Comparison of ENCODE assay signal across 1 cellular context in the genomic region with DNA sequence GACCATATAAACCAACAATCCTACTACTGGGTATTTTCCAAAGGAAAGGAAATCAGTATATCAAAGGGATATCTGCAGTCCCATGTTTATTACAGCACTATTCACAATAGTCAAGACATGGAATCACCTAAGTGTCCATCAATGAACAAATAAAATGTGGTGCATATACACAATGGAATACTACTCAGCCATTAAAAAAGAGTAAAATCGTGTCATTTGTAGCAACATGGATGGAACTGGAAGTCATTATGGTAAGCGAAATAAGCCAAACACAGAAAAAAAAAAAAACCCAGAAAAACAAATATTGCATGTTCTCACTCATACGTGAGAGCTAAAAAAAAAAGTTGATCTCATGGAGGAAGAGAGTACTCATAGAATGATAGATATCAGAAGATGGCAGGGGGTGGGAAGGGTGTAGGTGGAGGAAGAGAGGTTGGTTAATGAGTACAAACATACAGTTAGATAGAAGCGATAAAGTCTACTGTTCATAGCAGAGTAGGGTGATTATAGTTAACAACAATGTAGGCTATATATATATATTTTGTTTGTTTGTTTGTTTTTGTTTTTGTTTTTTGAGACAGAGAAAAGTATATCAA.
TF ChIP-seq lines count a peak whose summit lies in the region.

No MANE protein-coding gene starts in this region.

TF ChIP-seq in WTC11, 78 proteins besides CTCF, POLR2A, EP300 and RAD21:
- TF ChIP-seq EMX1 (CRISPR knock-in tag; IDR thresholded peaks at IDR 0.05), result no peak
- TF ChIP-seq, protein P1, sequence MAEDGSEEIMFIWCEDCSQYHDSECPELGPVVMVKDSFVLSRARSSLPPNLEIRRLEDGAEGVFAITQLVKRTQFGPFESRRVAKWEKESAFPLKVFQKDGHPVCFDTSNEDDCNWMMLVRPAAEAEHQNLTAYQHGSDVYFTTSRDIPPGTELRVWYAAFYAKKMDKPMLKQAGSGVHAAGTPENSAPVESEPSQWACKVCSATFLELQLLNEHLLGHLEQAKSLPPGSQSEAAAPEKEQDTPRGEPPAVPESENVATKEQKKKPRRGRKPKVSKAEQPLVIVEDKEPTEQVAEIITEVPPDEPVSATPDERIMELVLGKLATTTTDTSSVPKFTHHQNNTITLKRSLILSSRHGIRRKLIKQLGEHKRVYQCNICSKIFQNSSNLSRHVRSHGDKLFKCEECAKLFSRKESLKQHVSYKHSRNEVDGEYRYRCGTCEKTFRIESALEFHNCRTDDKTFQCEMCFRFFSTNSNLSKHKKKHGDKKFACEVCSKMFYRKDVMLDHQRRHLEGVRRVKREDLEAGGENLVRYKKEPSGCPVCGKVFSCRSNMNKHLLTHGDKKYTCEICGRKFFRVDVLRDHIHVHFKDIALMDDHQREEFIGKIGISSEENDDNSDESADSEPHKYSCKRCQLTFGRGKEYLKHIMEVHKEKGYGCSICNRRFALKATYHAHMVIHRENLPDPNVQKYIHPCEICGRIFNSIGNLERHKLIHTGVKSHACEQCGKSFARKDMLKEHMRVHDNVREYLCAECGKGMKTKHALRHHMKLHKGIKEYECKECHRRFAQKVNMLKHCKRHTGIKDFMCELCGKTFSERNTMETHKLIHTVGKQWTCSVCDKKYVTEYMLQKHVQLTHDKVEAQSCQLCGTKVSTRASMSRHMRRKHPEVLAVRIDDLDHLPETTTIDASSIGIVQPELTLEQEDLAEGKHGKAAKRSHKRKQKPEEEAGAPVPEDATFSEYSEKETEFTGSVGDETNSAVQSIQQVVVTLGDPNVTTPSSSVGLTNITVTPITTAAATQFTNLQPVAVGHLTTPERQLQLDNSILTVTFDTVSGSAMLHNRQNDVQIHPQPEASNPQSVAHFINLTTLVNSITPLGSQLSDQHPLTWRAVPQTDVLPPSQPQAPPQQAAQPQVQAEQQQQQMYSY (CRISPR knock-in tag; IDR thresholded peaks at IDR 0.05), result no peak
- no peak for TF ChIP-seq MXD4 (CRISPR knock-in tag; IDR thresholded peaks at IDR 0.05; ENCODE audit: borderline replicate concordance)
- TF ChIP-seq, protein P2, sequence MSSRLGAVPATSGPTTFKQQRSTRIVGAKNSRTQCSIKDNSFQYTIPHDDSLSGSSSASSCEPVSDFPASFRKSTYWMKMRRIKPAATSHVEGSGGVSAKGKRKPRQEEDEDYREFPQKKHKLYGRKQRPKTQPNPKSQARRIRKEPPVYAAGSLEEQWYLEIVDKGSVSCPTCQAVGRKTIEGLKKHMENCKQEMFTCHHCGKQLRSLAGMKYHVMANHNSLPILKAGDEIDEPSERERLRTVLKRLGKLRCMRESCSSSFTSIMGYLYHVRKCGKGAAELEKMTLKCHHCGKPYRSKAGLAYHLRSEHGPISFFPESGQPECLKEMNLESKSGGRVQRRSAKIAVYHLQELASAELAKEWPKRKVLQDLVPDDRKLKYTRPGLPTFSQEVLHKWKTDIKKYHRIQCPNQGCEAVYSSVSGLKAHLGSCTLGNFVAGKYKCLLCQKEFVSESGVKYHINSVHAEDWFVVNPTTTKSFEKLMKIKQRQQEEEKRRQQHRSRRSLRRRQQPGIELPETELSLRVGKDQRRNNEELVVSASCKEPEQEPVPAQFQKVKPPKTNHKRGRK (CRISPR knock-in tag; IDR thresholded peaks at IDR 0.05; ENCODE audit: borderline replicate concordance), result no peak
- no peak for TF ChIP-seq TCF7 (CRISPR knock-in tag; IDR thresholded peaks at IDR 0.05; ENCODE audit: low read depth)
- no peak for TF ChIP-seq HMGA2 (CRISPR knock-in tag; IDR thresholded peaks at IDR 0.05)
- no peak for TF ChIP-seq FOXJ3 (CRISPR knock-in tag; IDR thresholded peaks at IDR 0.05; ENCODE audit: borderline replicate concordance)
- TF ChIP-seq, protein P3, sequence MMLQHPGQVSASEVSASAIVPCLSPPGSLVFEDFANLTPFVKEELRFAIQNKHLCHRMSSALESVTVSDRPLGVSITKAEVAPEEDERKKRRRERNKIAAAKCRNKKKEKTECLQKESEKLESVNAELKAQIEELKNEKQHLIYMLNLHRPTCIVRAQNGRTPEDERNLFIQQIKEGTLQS (CRISPR knock-in tag; conservative IDR thresholded peaks at IDR 0.05), result no peak
- no peak for TF ChIP-seq ZNF121 (CRISPR knock-in tag; IDR thresholded peaks at IDR 0.05)
- no peak for TF ChIP-seq ZNF396 (CRISPR knock-in tag; IDR thresholded peaks at IDR 0.05; ENCODE audit: borderline replicate concordance)
- TF ChIP-seq NFATC4 (CRISPR knock-in tag; IDR thresholded peaks at IDR 0.05), result no peak
- TF ChIP-seq ZNF416 (CRISPR knock-in tag; IDR thresholded peaks at IDR 0.05), result no peak
- TF ChIP-seq, protein P4, sequence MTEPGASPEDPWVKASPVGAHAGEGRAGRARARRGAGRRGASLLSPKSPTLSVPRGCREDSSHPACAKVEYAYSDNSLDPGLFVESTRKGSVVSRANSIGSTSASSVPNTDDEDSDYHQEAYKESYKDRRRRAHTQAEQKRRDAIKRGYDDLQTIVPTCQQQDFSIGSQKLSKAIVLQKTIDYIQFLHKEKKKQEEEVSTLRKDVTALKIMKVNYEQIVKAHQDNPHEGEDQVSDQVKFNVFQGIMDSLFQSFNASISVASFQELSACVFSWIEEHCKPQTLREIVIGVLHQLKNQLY (CRISPR knock-in tag; IDR thresholded peaks at IDR 0.05), result no peak
- no peak for TF ChIP-seq CREB1 (CRISPR knock-in tag; IDR thresholded peaks at IDR 0.05)
- no peak for TF ChIP-seq PRRX2 (CRISPR knock-in tag; IDR thresholded peaks at IDR 0.05)
- TF ChIP-seq TEAD1 (CRISPR knock-in tag; IDR thresholded peaks at IDR 0.05), result no peak
- no peak for TF ChIP-seq RORB (CRISPR knock-in tag; IDR thresholded peaks at IDR 0.05)
- TF ChIP-seq, protein P5, sequence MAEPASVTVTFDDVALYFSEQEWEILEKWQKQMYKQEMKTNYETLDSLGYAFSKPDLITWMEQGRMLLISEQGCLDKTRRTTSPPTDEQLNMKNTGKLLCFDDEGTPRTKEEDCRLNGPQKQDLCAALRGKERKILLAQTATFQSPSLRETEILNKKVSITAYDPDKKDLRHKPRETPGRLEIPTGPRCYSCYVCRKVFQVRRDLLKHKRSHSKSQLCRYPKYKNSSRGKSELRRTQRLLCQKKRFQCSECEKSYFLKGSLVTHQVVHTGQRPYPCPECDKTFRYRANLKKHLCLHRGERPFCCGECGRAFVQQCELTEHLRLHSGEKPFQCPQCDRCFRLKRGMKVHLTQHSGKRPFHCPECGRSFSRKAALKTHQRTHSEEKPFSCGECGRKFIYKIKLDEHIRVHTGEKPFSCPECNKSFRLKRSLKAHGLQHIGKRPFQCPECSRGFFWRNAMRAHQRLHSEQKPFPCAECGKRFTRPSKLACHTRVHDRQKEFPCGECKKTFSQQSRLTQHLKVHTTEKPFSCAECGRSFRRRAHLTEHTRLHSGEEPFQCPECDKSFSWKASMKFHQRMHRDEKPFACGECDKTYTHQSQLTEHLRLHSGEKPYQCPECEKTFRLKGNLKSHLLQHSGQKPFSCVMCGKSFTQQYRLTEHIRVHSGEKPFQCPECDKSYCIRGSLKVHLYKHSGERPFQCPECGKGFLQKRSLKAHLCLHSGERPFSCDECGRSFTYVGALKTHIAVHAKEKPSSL (CRISPR knock-in tag; conservative IDR thresholded peaks at IDR 0.05), result no peak
